In the genomic region with DNA sequence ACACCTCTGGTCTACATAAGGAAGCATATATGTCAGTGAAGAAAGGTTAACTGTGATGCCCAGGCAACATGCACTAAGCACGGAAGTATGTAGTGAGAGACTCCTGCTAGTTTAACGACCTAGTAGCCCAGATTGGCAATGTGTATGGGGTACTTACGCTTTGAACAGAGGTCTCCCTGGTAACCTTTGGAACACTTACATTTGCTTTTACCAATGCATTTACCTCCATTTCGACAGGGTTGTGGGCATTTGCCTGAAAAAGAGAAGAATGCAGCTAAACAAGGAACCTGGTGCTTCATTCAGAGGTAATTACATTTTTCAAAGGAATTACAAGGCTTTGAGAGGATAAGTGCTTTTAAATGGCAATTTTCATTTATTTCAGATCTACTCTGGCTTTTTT, we compare ENCODE assay signal across 24 cellular contexts.
"Had no signal": no experiment of that assay in that cellular context is flagged by ENCODE, and none has a peak within 500 bp of the region (broad histone marks: within the 10 kb centered on the region; RNA-seq: fewer than 3 reads in every experiment).

No MANE protein-coding gene starts in this region.

- H3K36me3 Mint-ChIP-seq: naive thymus-derived CD4-positive, alpha-beta T cell had no signal

- H3K27me3 ChIP-seq: colonic mucosa, hepatocyte, ovary, tibial artery, uterus had no signal

- H3K4me1 ChIP-seq: colonic mucosa, foreskin keratinocyte, psoas muscle, uterus had no signal

- H3K27ac ChIP-seq: brain microvascular endothelial cell, colonic mucosa, foreskin keratinocyte, hepatocyte, ovary, psoas muscle, tibial artery, uterus had no signal

- DNase-seq: activated CD4-positive, alpha-beta T cell treated with anti-CD3 and anti-CD28 coated beads, Interleukin-2, amount 10 ng/mL, durations not matched to agents 7 days and 5 days; activated CD8-positive, alpha-beta T cell treated with anti-CD3 and anti-CD28 coated beads, Interleukin-2, amount 10 ng/mL, durations not matched to agents 7 days and 5 days; activated naive CD4-positive, alpha-beta T cell treated with Interleukin-2 at 50 U/mL for 16 hours; activated naive CD8-positive, alpha-beta T cell treated with anti-CD3 and anti-CD28 coated beads, Interleukin-2, amount 50 U/mL, for 24 hours; activated T-cell treated with anti-CD3 and anti-CD28 coated beads, Interleukin-2, amount 50 U/mL, for 24 hours; aorta; brain microvascular endothelial cell; central memory CD4-positive, alpha-beta T cell; colonic mucosa; foreskin keratinocyte; mesenchymal stem cell; mucosa of descending colon; naive thymus-derived CD4-positive, alpha-beta T cell; ovary; psoas muscle; right cardiac atrium; stimulated activated CD4-positive, alpha-beta T cell treated with anti-CD3 and anti-CD28 coated beads, Interleukin-2, amount 100 ng/mL, for 24 hours; stimulated activated naive CD4-positive, alpha-beta T cell treated with Interleukin-2 at 50 U/mL for 16 hours; substantia nigra; T1000; tibial artery; uterus had no signal

- ATAC-seq: activated CD8-positive, alpha-beta T cell treated with anti-CD3 and anti-CD28 coated beads, Interleukin-2, amount 10 ng/mL, durations not matched to agents 7 days and 5 days; activated naive CD8-positive, alpha-beta T cell treated with anti-CD3 and anti-CD28 coated beads, Interleukin-2, amount 50 U/mL, for 24 hours; foreskin keratinocyte; mucosa of descending colon; naive thymus-derived CD4-positive, alpha-beta T cell; psoas muscle; right cardiac atrium had no signal

- H3K36me3 ChIP-seq: brain microvascular endothelial cell, colonic mucosa, ovary, tibial artery, uterus had no signal

- H3K27ac Mint-ChIP-seq: activated CD4-positive, alpha-beta T cell treated with anti-CD3 and anti-CD28 coated beads, Interleukin-2, amount 10 ng/mL, durations not matched to agents 7 days and 5 days; activated CD8-positive, alpha-beta T cell treated with anti-CD3 and anti-CD28 coated beads, Interleukin-2, amount 10 ng/mL, durations not matched to agents 7 days and 5 days; activated naive CD8-positive, alpha-beta T cell treated with anti-CD3 and anti-CD28 coated beads, Interleukin-2, amount 50 U/mL, for 24 hours; activated T-cell treated with anti-CD3 and anti-CD28 coated beads, Interleukin-2, amount 50 U/mL, for 24 hours; activated T-helper 2 cell treated with anti-CD3 and anti-CD28 coated beads, Interferon-gamma antibody, Interleukin-2, Interleukin-4, amounts not matched to agents 10 μg/mL and 5 μg/mL and 100 μg/mL, durations not matched to agents 14 hours and 24 hours and 36 hours; naive thymus-derived CD4-positive, alpha-beta T cell had no signal

- H3K9me3 Mint-ChIP-seq: activated CD4-positive, alpha-beta T cell treated with anti-CD3 and anti-CD28 coated beads, Interleukin-2, amount 10 ng/mL, durations not matched to agents 7 days and 5 days; activated naive CD8-positive, alpha-beta T cell treated with anti-CD3 and anti-CD28 coated beads, Interleukin-2, amount 50 U/mL, for 24 hours; activated T-cell treated with anti-CD3 and anti-CD28 coated beads, Interleukin-2, amount 50 U/mL, for 24 hours; activated T-helper 2 cell treated with anti-CD3 and anti-CD28 coated beads, Interferon-gamma antibody, Interleukin-2, Interleukin-4, amounts not matched to agents 10 μg/mL and 5 μg/mL and 100 μg/mL, durations not matched to agents 14 hours and 24 hours and 36 hours had no signal

- H3K9me3 ChIP-seq: colonic mucosa, mucosa of descending colon, ovary, psoas muscle, tibial artery, uterus had no signal

- H3K4me3 Mint-ChIP-seq: activated CD4-positive, alpha-beta T cell treated with anti-CD3 and anti-CD28 coated beads, Interleukin-2, amount 10 ng/mL, durations not matched to agents 7 days and 5 days; activated CD8-positive, alpha-beta T cell treated with anti-CD3 and anti-CD28 coated beads, Interleukin-2, amount 10 ng/mL, durations not matched to agents 7 days and 5 days; activated naive CD8-positive, alpha-beta T cell treated with anti-CD3 and anti-CD28 coated beads, Interleukin-2, amount 50 U/mL, for 24 hours; activated T-cell treated with anti-CD3 and anti-CD28 coated beads, Interleukin-2, amount 50 U/mL, for 24 hours; naive thymus-derived CD4-positive, alpha-beta T cell had no signal

- H3K4me1 Mint-ChIP-seq: activated CD4-positive, alpha-beta T cell treated with anti-CD3 and anti-CD28 coated beads, Interleukin-2, amount 10 ng/mL, durations not matched to agents 7 days and 5 days; activated naive CD8-positive, alpha-beta T cell treated with anti-CD3 and anti-CD28 coated beads, Interleukin-2, amount 50 U/mL, for 24 hours; naive thymus-derived CD4-positive, alpha-beta T cell had no signal

- H3K4me3 ChIP-seq: colonic mucosa, hepatocyte, mucosa of descending colon, ovary, psoas muscle, tibial artery, uterus had no signal
